1 cellular context compared by ENCODE assay signal in genomic region chr1:171781167-171781875, GRCh38.
A peak's percentile ranks its signal among the peaks of the same experiment; 100 is the strongest.
TF ChIP-seq lines count a peak whose summit lies in the region.

Gene METTL13, plus strand, starts transcription at chr1:171781660. Its CDS starts 308 bp downstream, at chr1:171781968.

TF ChIP-seq in K562, 482 proteins besides CTCF, POLR2A, EP300 and RAD21 (continued from another document and continues in another):
- TF ChIP-seq ZNF318 (IDR thresholded peaks at IDR 0.05; ENCODE audit: borderline replicate concordance in 1 of 2, low read depth in 1 of 2), result no peak
- no peak for TF ChIP-seq ZKSCAN8 (CRISPR knock-in tag; IDR thresholded peaks at IDR 0.05)
- peak; percentile 71 for TF ChIP-seq TBP (optimal IDR thresholded peaks at IDR 0.05; ENCODE audit: low read depth, low read length)
- TF ChIP-seq CREB1 (IDR thresholded peaks at IDR 0.05), result peak; percentile 98
- TF ChIP-seq CREB1 (CRISPR knock-in tag; IDR thresholded peaks at IDR 0.05), result peak; percentile 99
- TF ChIP-seq ARID3B (CRISPR knock-in tag; IDR thresholded peaks at IDR 0.05; ENCODE audit: borderline replicate concordance), result no peak
- TF ChIP-seq AFF1 (IDR thresholded peaks at IDR 0.05; ENCODE audit: low read depth in 1 of 2, partially characterized antibody in 2 of 2), result peak in 1 of 2 experiments; percentile 32
- no peak for TF ChIP-seq EHMT2 (IDR thresholded peaks at IDR 0.05)
- no peak for TF ChIP-seq TAL1 (IDR thresholded peaks at IDR 0.05)
- no peak for TF ChIP-seq CREB3 (tag; conservative IDR thresholded peaks at IDR 0.05; ENCODE audit: low read depth)
- TF ChIP-seq SRSF3 (IDR thresholded peaks at IDR 0.05; ENCODE audit: insufficient read depth, low read length), result no peak
- TF ChIP-seq THRB (CRISPR knock-in tag; conservative IDR thresholded peaks at IDR 0.05), result 0 out of 2 replicates have a peak, but pooled peaks have one; percentile 89
- no peak for TF ChIP-seq EWSR1 (IDR thresholded peaks at IDR 0.05; ENCODE audit: borderline replicate concordance, low read depth, partially characterized antibody)
- no peak for TF ChIP-seq CREB5 (CRISPR knock-in tag; IDR thresholded peaks at IDR 0.05)
- 0 out of 2 replicates have a peak, but pooled peaks have one; percentile 51 for TF ChIP-seq ZNF76 (CRISPR knock-in tag; IDR thresholded peaks at IDR 0.05; ENCODE audit: borderline replicate concordance)
- no peak for TF ChIP-seq IRF1 (CRISPR knock-in tag; IDR thresholded peaks at IDR 0.05; ENCODE audit: borderline replicate concordance)
- TF ChIP-seq NFRKB (IDR thresholded peaks at IDR 0.05; ENCODE audit: low read depth), result no peak
- TF ChIP-seq AFF4 (CRISPR knock-in tag; IDR thresholded peaks at IDR 0.05), result 0 out of 2 replicates have a peak, but pooled peaks have one; percentile 60
- peak; percentile 75 for TF ChIP-seq ZNF384 (IDR thresholded peaks at IDR 0.05; ENCODE audit: low read depth, low read length)
- TF ChIP-seq POLR3A (IDR thresholded peaks at IDR 0.05; ENCODE audit: borderline replicate concordance, extremely low read depth, insufficient read depth, insufficient read length), result no peak
- TF ChIP-seq HNRNPH1 (optimal IDR thresholded peaks at IDR 0.05; ENCODE audit: low read depth, low read length), result no peak
- TF ChIP-seq MAZ (CRISPR knock-in tag; conservative IDR thresholded peaks at IDR 0.05 in 1 of 2, IDR thresholded peaks at IDR 0.05 in 1 of 2), result peak; percentile 66 to 94
- no peak for TF ChIP-seq ILF3 (IDR thresholded peaks at IDR 0.05; ENCODE audit: borderline replicate concordance)
- peak; percentile 24; the same call in 1 of the 2 replicates for TF ChIP-seq EGR1 (conservative IDR thresholded peaks at IDR 0.05)
- TF ChIP-seq ZNF263 (CRISPR knock-in tag; IDR thresholded peaks at IDR 0.05; ENCODE audit: borderline replicate concordance), result peak; percentile 33; the same call in 1 of the 2 replicates
- TF ChIP-seq CCNT2 (IDR thresholded peaks at IDR 0.05; ENCODE audit: borderline replicate concordance, extremely low read depth, insufficient read length, low read depth, low read length), result peak; percentile 75
